Comparison of ENCODE assay signal across 27 cellular contexts in genomic region chr16:83720213-83720612, GRCh38.
"Had no signal": no experiment of that assay in that cellular context is flagged by ENCODE, and none has a peak within 500 bp of the region (broad histone marks: within the 10 kb centered on the region; RNA-seq: fewer than 3 reads in every experiment).

No MANE protein-coding gene starts in this region.

- H3K9me3 ChIP-seq: left lung, lower lobe of right lung, mucosa of descending colon, pancreas, prostate gland, sigmoid colon, spleen, suprapubic skin, thoracic aorta, tibial nerve, upper lobe of left lung, vagina had no signal

- H3K36me3 ChIP-seq: left lung, lower lobe of right lung, pancreas, prostate gland, sigmoid colon, spleen, suprapubic skin, thoracic aorta, tibial nerve, upper lobe of left lung, vagina had no signal

- DNase-seq: hippocampal formation; kidney; left colon; left lung; lower lobe of right lung; mammary epithelial cell; midbrain; mucosa of descending colon; naive thymus-derived CD4-positive, alpha-beta T cell; pancreas; posterior cingulate gyrus; retina; right cardiac atrium; sigmoid colon; small intestine; spleen; stimulated activated CD4-positive, alpha-beta T cell treated with anti-CD3 and anti-CD28 coated beads, Interleukin-4, amount 100 ng/mL, for 24 hours; stimulated activated naive CD4-positive, alpha-beta T cell; upper lobe of left lung had no signal

- H3K4me1 ChIP-seq: left lung, lower lobe of right lung, pancreas, prostate gland, sigmoid colon, spleen, suprapubic skin, tibial nerve, vagina had no signal

- ATAC-seq: left colon; left lung; lower lobe of right lung; mucosa of descending colon; naive thymus-derived CD4-positive, alpha-beta T cell; natural killer cell treated with Interleukin-12 subunit alpha and Interleukin-12 subunit beta and Interleukin-15 and Interleukin-18, amount 100 ng/mL, for 72 hours; pancreas; right cardiac atrium; stimulated activated effector memory CD8-positive, alpha-beta T cell treated with anti-CD3 and anti-CD28 coated beads, Interleukin-12 subunit alpha, Interleukin-12 subunit beta, amount 100 ng/mL, for 72 hours had no signal

- H3K27ac ChIP-seq: left lung, lower lobe of right lung, pancreas, prostate gland, sigmoid colon, spleen, suprapubic skin, thoracic aorta, tibial nerve, upper lobe of left lung, vagina had no signal

- H3K4me3 ChIP-seq: left lung, lower lobe of right lung, mucosa of descending colon, pancreas, prostate gland, sigmoid colon, spleen, suprapubic skin, thoracic aorta, tibial nerve, upper lobe of left lung, vagina had no signal

- H3K27me3 ChIP-seq: left lung, pancreas, sigmoid colon, suprapubic skin, tibial nerve, upper lobe of left lung, vagina had no signal

- FAIRE-seq: islet of Langerhans, kidney, pancreas, small intestine had no signal
